ENCODE assay signal across 23 cellular contexts in the genomic region with DNA sequence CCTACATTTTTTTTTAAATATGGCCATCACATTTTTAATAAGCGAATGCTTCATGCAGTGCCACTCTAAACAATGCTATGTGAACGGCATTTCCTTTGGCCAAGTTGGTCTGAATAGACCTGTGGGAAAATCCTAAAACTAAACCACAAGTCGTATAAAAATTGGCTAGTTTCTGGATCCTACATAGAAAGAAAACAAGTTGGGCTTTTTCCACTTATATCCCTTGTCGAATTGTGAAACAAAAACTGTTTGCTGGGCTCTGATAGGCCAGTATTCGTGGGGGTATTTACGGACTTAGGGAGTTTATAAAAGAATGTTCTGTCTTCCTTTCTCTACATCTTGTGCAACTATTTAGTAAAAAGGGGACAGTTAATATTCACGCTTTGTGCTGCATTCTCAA.
"Had no signal": no experiment of that assay in that cellular context is flagged by ENCODE, and none has a peak within 500 bp of the region (broad histone marks: within the 10 kb centered on the region; RNA-seq: fewer than 3 reads in every experiment).

No MANE protein-coding gene starts in this region.

- H3K27ac ChIP-seq: sigmoid colon had no signal

- H3K27me3 Mint-ChIP-seq: brain, memory B cell had no signal

- H3K27me3 ChIP-seq: sigmoid colon, tibial artery had no signal

- H3K36me3 ChIP-seq: sigmoid colon, tibial artery had no signal

- FAIRE-seq: islet of Langerhans, urothelium cell line had no signal

- H3K9me3 Mint-ChIP-seq: activated naive CD4-positive, alpha-beta T cell treated with anti-CD3 and anti-CD28 coated beads for 36 hours; brain; memory B cell; nephron; T-helper 1 cell treated with Interleukin-12 subunit alpha and Interleukin-12 subunit beta and Interleukin-4 antibody, amounts not matched to agents 30 μg/mL and 1 μg/mL, for 36 hours; WTC11 had no signal

- H3K36me3 Mint-ChIP-seq: brain, memory B cell, WTC11 had no signal

- H3K4me3 ChIP-seq: sigmoid colon, tibial artery had no signal

- H3K27ac Mint-ChIP-seq: memory B cell; T-helper 1 cell treated with Interleukin-12 subunit alpha and Interleukin-12 subunit beta and Interleukin-4 antibody, amounts not matched to agents 30 μg/mL and 1 μg/mL, for 36 hours; WTC11 had no signal

- H3K4me3 Mint-ChIP-seq: activated naive CD4-positive, alpha-beta T cell treated with anti-CD3 and anti-CD28 coated beads for 36 hours; memory B cell; nephron; T-helper 1 cell treated with Interleukin-12 subunit alpha and Interleukin-12 subunit beta and Interleukin-4 antibody, amounts not matched to agents 30 μg/mL and 1 μg/mL, for 36 hours; WTC11 had no signal

- H3K9me3 ChIP-seq: sigmoid colon, tibial artery had no signal

- DNase-seq: activated CD4-positive, alpha-beta T cell treated with anti-CD3 and anti-CD28 coated beads, Interleukin-2, amount 50 U/mL, for 4 hours; activated CD8-positive, alpha-beta memory T cell treated with anti-CD3 and anti-CD28 coated beads for 24 hours; activated naive CD4-positive, alpha-beta T cell treated with anti-CD3 and anti-CD28 coated beads for 36 hours; activated T-cell treated with anti-CD3 and anti-CD28 coated beads, Interleukin-2, amount 50 U/mL, for 48 hours; amygdala; dermis blood vessel endothelial cell; effector CD8-positive, alpha-beta T cell; erythroblast; foreskin melanocyte; glutamatergic neuron; hippocampal formation; sigmoid colon; stimulated activated CD4-positive, alpha-beta T cell treated with anti-CD3 and anti-CD28 coated beads, Interleukin-4, amount 100 ng/mL, for 4 hours; stimulated activated naive CD8-positive, alpha-beta T cell treated with anti-CD3 and anti-CD28 coated beads, Interleukin-15, Interleukin-2, amounts not matched to agents 100 U/mL and 50 U/mL, for 24 hours; T1000; tibial artery had no signal
